14 cellular contexts compared by ENCODE assay signal in the genomic region with DNA sequence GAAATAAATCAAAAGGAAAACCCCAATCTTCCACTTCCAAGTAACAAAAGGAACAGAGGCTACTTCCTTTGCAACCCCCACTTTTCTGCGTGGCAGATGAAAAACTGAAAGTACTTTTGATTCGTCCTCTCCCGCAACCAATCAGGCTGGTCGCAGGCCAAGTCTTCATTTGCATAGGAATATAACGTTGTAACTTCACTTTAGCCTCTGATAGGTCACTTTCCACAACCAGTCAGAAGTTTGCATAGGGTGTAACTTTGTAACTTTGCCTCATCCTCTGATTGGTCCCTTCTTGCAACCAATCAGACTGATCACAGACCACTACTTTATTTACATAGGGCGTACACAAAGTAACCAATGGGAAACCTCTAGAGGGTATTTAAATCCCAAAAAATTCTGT. TPM values are rescaled to one million over a fixed set of nuclear protein-coding genes. Genes with fewer than 3 reads are reported as not detected.
DNase-seq lines count a peak whose midpoint lies in the region; ATAC-seq and TF ChIP-seq lines count a peak whose summit lies in the region.
"Had no signal": no experiment of that assay in that cellular context is flagged by ENCODE, and none has a peak within 500 bp of the region (broad histone marks: within the 10 kb centered on the region; RNA-seq: fewer than 3 reads in every experiment).

No MANE protein-coding gene starts in this region.

- H3K4me1 ChIP-seq in Loucy (ENCODE audit: insufficient read depth, low read length, poor library complexity, severe bottlenecking) (peaks cover 13% of the 10 kb centered on the region), left lung (no peaks in the 10 kb centered on the region)
- H3K4me1 ChIP-seq: adrenal gland had no signal

- peak; percentile 8 to 24 for DNase-seq in activated T-cell treated with anti-CD3 and anti-CD28 coated beads, Interleukin-2, amount 50 U/mL, for 72 hours
- DNase-seq in activated T-cell treated with anti-CD3 and anti-CD28 coated beads for 4 hours (no peak), pons (ENCODE audit: low spot score) (peak; percentile 22), NCI-H128 (lab: John Stamatoyannopoulos, UW; ENCODE audit: unreplicated experiment) (no peak), left lung (no peak)
- no peak for DNase-seq in activated naive CD4-positive, alpha-beta T cell treated with anti-CD3 and anti-CD28 coated beads, Interleukin-2, amount 50 U/mL, for 72 hours (ENCODE audit: low spot score in 2 of 2)
- DNase-seq: adrenal gland, caudate nucleus, NCI-H1417, NCI-H226, T1000 had no signal

- no peak overlapping the region for H3K4me3 ChIP-seq in Loucy (ENCODE audit: low read length, poor library complexity, severe bottlenecking)
- no peak overlapping the region for H3K4me3 ChIP-seq in left lung
- H3K4me3 ChIP-seq: adrenal gland had no signal

- no peak overlapping the region for H3K9ac ChIP-seq in Loucy (ENCODE audit: low read depth, low read length, poor library complexity, severe bottlenecking)

- no peak overlapping the region for H3K27ac ChIP-seq in left lung
- H3K27ac ChIP-seq: adrenal gland had no signal

- H3K4me3 Mint-ChIP-seq in activated T-cell treated with anti-CD3 and anti-CD28 coated beads, Interleukin-2, amount 50 U/mL, for 72 hours, result peak overlapping the region; percentile 17 to 72

- H3K9me3 ChIP-seq in Loucy (ENCODE audit: insufficient read depth, low read depth, low read length) (no peaks in the 10 kb centered on the region), left lung (no peaks in the 10 kb centered on the region)
- H3K9me3 ChIP-seq: adrenal gland had no signal

- peak overlapping the region; percentile 38 for H3K27ac Mint-ChIP-seq in activated T-cell treated with anti-CD3 and anti-CD28 coated beads, Interleukin-2, amount 50 U/mL, for 72 hours
- H3K27ac Mint-ChIP-seq in activated naive CD4-positive, alpha-beta T cell treated with anti-CD3 and anti-CD28 coated beads, Interleukin-2, amount 50 U/mL, for 72 hours, result peak overlapping the region in 1 of 2 donors; percentile 73
- H3K27ac Mint-ChIP-seq: progenitor cell of endocrine pancreas had no signal

- ATAC-seq in activated T-cell treated with anti-CD3 and anti-CD28 coated beads, Interleukin-2, amount 50 U/mL, for 72 hours (replicated peaks in 1 of 2), result peak; percentile 69 to 82
- peak; percentile 53 to 92 for ATAC-seq in activated naive CD4-positive, alpha-beta T cell treated with anti-CD3 and anti-CD28 coated beads, Interleukin-2, amount 50 U/mL, for 72 hours
- no peak for ATAC-seq in HG03159 (IDR thresholded peaks at IDR 0.05; ENCODE audit: unreplicated experiment)
- ATAC-seq in left lung, result no peak

- H3K36me3 Mint-ChIP-seq in activated T-cell treated with anti-CD3 and anti-CD28 coated beads, Interleukin-2, amount 50 U/mL, for 72 hours (ENCODE audit: insufficient read depth in 2 of 2), result peaks cover 0 to 9% of the 10 kb centered on the region in 2 donors
- peaks cover 13 to 22% of the 10 kb centered on the region in 2 donors for H3K36me3 Mint-ChIP-seq in activated naive CD4-positive, alpha-beta T cell treated with anti-CD3 and anti-CD28 coated beads, Interleukin-2, amount 50 U/mL, for 72 hours

- TF ChIP-seq CTCF in Loucy (conservative IDR thresholded peaks at IDR 0.05; ENCODE audit: low read length), result no peak
- no peak for TF ChIP-seq CTCF in left lung (IDR thresholded peaks at IDR 0.05)

- H3K9me3 Mint-ChIP-seq in activated T-cell treated with anti-CD3 and anti-CD28 coated beads, Interleukin-2, amount 50 U/mL, for 72 hours, result no peaks in the 10 kb centered on the region
- H3K9me3 Mint-ChIP-seq in activated naive CD4-positive, alpha-beta T cell treated with anti-CD3 and anti-CD28 coated beads, Interleukin-2, amount 50 U/mL, for 72 hours, result peaks cover 0 to 4% of the 10 kb centered on the region in 2 donors

- H3K36me3 ChIP-seq in Loucy (ENCODE audit: insufficient read depth, low read length) (no peaks in the 10 kb centered on the region), left lung (peaks cover 0 to 8% of the 10 kb centered on the region in 2 donors)
- H3K36me3 ChIP-seq: adrenal gland had no signal

- no peaks in the 10 kb centered on the region for H3K79me2 ChIP-seq in Loucy (ENCODE audit: insufficient read depth, low read length)

- H3K4me1 Mint-ChIP-seq in activated T-cell treated with anti-CD3 and anti-CD28 coated beads, Interleukin-2, amount 50 U/mL, for 72 hours (ENCODE audit: low read depth), result peaks cover 27% of the 10 kb centered on the region

- H3K9me2 ChIP-seq in Loucy (replicated peaks; ENCODE audit: low read depth, low read length), result no peaks in the 10 kb centered on the region

- H3K27me3 ChIP-seq in Loucy (ENCODE audit: insufficient read depth, low read length, poor library complexity, severe bottlenecking), result no peaks in the 10 kb centered on the region
- no peaks in the 10 kb centered on the region for H3K27me3 ChIP-seq in left lung
- H3K27me3 ChIP-seq: adrenal gland had no signal

- no peak overlapping the region for H3K4me2 ChIP-seq in Loucy (ENCODE audit: low read depth, low read length, poor library complexity, severe bottlenecking)

- H3K27me3 Mint-ChIP-seq in activated T-cell treated with anti-CD3 and anti-CD28 coated beads, Interleukin-2, amount 50 U/mL, for 72 hours (ENCODE audit: low read depth), result no peaks in the 10 kb centered on the region
- H3K27me3 Mint-ChIP-seq: progenitor cell of endocrine pancreas had no signal

- no peaks in the 10 kb centered on the region for H3F3A ChIP-seq in Loucy (ENCODE audit: low read depth)

- intact Hi-C loops in left lung (cut with DNase I), result no loop called here

- no peaks in the 10 kb centered on the region for H4K20me1 ChIP-seq in Loucy (ENCODE audit: insufficient read depth, low read length, poor library complexity, severe bottlenecking)

- peak overlapping the region; percentile 0; the same call in 1 of the 2 replicates for H2AFZ ChIP-seq in Loucy (ENCODE audit: low read length)

RNA-seq across cellular contexts. Expression of gene TGDS, which starts 37.2 kb away (rescaled TPM):
- total RNA-seq in activated T-cell treated with anti-CD3 and anti-CD28 coated beads, Interleukin-2, amount 50 U/mL, for 72 hours, result 10 to 100 TPM; 20.7 to 21.1 TPM
- total RNA-seq in activated naive CD4-positive, alpha-beta T cell treated with anti-CD3 and anti-CD28 coated beads, Interleukin-2, amount 50 U/mL, for 72 hours, result 10 to 100 TPM; 22.9 to 23.7 TPM
- 10 to 100 TPM in 1 of 2 donors, 1 to 10 TPM in 1; 9.9 to 11.4 TPM for total RNA-seq in left lung

RNA-seq across cellular contexts. Expression of gene GPR180, which starts 42.9 kb away (rescaled TPM):
- 1 to 10 TPM; 7.6 to 7.9 TPM for total RNA-seq in activated T-cell treated with anti-CD3 and anti-CD28 coated beads, Interleukin-2, amount 50 U/mL, for 72 hours
- total RNA-seq in activated naive CD4-positive, alpha-beta T cell treated with anti-CD3 and anti-CD28 coated beads, Interleukin-2, amount 50 U/mL, for 72 hours, result 1 to 10 TPM; 7.3 to 7.5 TPM
- total RNA-seq in left lung, result 1 to 10 TPM; 7.5 to 7.8 TPM

Comparison
In these comparisons a context has a peak if more than half of its experiments do, and no peak if none do; other contexts are left out.
1. DNase-seq: peak in activated T-cell treated with anti-CD3 and anti-CD28 coated beads, Interleukin-2, amount 50 U/mL, for 72 hours (2 of 2) and pons (single experiment); none in activated T-cell treated with anti-CD3 and anti-CD28 coated beads for 4 hours (single experiment), activated naive CD4-positive, alpha-beta T cell treated with anti-CD3 and anti-CD28 coated beads, Interleukin-2, amount 50 U/mL, for 72 hours (0 of 2), NCI-H128 (single experiment) and left lung (0 of 2).
2. ATAC-seq: peak in activated T-cell treated with anti-CD3 and anti-CD28 coated beads, Interleukin-2, amount 50 U/mL, for 72 hours (2 of 2) and activated naive CD4-positive, alpha-beta T cell treated with anti-CD3 and anti-CD28 coated beads, Interleukin-2, amount 50 U/mL, for 72 hours (2 of 2); none in HG03159 (single experiment) and left lung (single experiment).